ENCODE assay signal across 9 cellular contexts in the genomic region with DNA sequence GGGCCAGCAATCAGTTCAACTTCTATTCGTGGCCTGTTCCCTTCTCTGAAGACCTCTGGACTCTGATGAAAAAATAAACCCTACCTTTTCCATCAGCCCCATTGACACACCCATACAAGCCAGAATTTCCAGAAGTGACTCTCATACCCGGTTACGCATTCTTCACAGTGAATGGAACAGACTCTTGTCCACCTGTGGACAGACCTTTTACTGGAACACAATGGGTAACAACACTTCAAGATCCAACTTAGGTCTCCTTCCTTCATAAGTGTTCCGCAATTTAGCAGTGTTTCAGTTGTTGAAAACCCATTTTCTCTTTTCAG.
"Had no signal": no experiment of that assay in that cellular context is flagged by ENCODE, and none has a peak within 500 bp of the region (broad histone marks: within the 10 kb centered on the region; RNA-seq: fewer than 3 reads in every experiment).

No MANE protein-coding gene starts in this region.

- H3K4me3 ChIP-seq: body of pancreas, dorsolateral prefrontal cortex, tibial nerve had no signal

- H3K27me3 ChIP-seq: body of pancreas, dorsolateral prefrontal cortex, tibial nerve had no signal

- ATAC-seq: activated T-cell treated with anti-CD3 and anti-CD28 coated beads, Interleukin-2, amount 50 U/mL, for 4 hours; body of pancreas had no signal

- H3K27ac Mint-ChIP-seq: activated naive CD4-positive, alpha-beta T cell treated with anti-CD3 and anti-CD28 coated beads for 36 hours; nephron progenitor cell had no signal

- H3K9me3 ChIP-seq: body of pancreas, tibial nerve had no signal

- DNase-seq: T1000 had no signal

- H3K36me3 ChIP-seq: tibial nerve had no signal

- H3K27ac ChIP-seq: body of pancreas, dorsolateral prefrontal cortex, epithelial cell of prostate, foreskin keratinocyte, tibial nerve had no signal

- H3K9me3 Mint-ChIP-seq: activated naive CD4-positive, alpha-beta T cell treated with anti-CD3 and anti-CD28 coated beads for 36 hours; activated T-cell treated with anti-CD3 and anti-CD28 coated beads, Interleukin-2, amount 50 U/mL, for 4 hours; nephron progenitor cell had no signal

- H3K4me3 Mint-ChIP-seq: activated naive CD4-positive, alpha-beta T cell treated with anti-CD3 and anti-CD28 coated beads for 36 hours; activated T-cell treated with anti-CD3 and anti-CD28 coated beads, Interleukin-2, amount 50 U/mL, for 4 hours; nephron progenitor cell had no signal
